In genomic region chr9:132078369-132079356, GRCh38 we compare ENCODE assay signal across 8 cellular contexts. TPM values are rescaled to one million over a fixed set of nuclear protein-coding genes. Genes with fewer than 3 reads are reported as not detected.
DNase-seq lines count a peak whose midpoint lies in the region; TF ChIP-seq lines count a peak whose summit lies in the region.

No MANE protein-coding gene starts in this region.

- no peak for TF ChIP-seq CTCF in fibroblast of the aortic adventitia (IDR thresholded peaks at IDR 0.05; ENCODE audit: insufficient read depth, low read length)
- no peak for TF ChIP-seq CTCF in osteoblast (IDR thresholded peaks at IDR 0.05; ENCODE audit: extremely low read depth, low read depth, low read length)

- no peaks in the 10 kb centered on the region for H3K9me3 ChIP-seq in osteoblast (ENCODE audit: low read depth, low read length)

- peak overlapping the region; percentile 84 for H3K4me2 ChIP-seq in osteoblast (ENCODE audit: insufficient read depth, low read length)

- H3K27me3 ChIP-seq in osteoblast (ENCODE audit: insufficient read depth, low read length) = no peaks in the 10 kb centered on the region

- peaks cover 22% of the 10 kb centered on the region for H3K36me3 ChIP-seq in osteoblast (ENCODE audit: insufficient read depth, low read length)

- DNase-seq in activated T-cell treated with anti-CD3 and anti-CD28 coated beads for 48 hours (ENCODE audit: low read depth) (peak; percentile 14), activated T-cell treated with anti-CD3 and anti-CD28 coated beads for 4 hours (no peak), NCI-H2081 treated with DMSO at 0.1 percent for 48 hours (lab: John Stamatoyannopoulos, UW) (peak; percentile 45), fibroblast of the aortic adventitia (ENCODE audit: low read depth) (peak; percentile 46), osteoblast (ENCODE audit: insufficient read length, low spot score, missing footprints) (peak; percentile 65), MV-4-11 (lab: John Stamatoyannopoulos, UW) (no peak), NCI-H1048 (lab: John Stamatoyannopoulos, UW) (no peak)
- peak; percentile 58 for DNase-seq in activated CD8-positive, alpha-beta memory T cell treated with anti-CD3 and anti-CD28 coated beads for 24 hours

- H3K27ac ChIP-seq in osteoblast (ENCODE audit: low read depth, low read length) = peak overlapping the region; percentile 89

- peaks cover 5% of the 10 kb centered on the region for H4K20me1 ChIP-seq in osteoblast (ENCODE audit: insufficient read depth, low read length)

- peaks cover 42% of the 10 kb centered on the region for H3K4me1 ChIP-seq in osteoblast (ENCODE audit: insufficient read depth, low read length)

- H2AFZ ChIP-seq in osteoblast (ENCODE audit: low read length) = peak overlapping the region; percentile 94

- H3K79me2 ChIP-seq in osteoblast (ENCODE audit: insufficient read depth, low read length) = peaks cover 54% of the 10 kb centered on the region

- H3K4me3 ChIP-seq in fibroblast of the aortic adventitia (ENCODE audit: low read depth, low read length) (peak overlapping the region; percentile 87), osteoblast (ENCODE audit: insufficient read depth, low read length) (peak overlapping the region; percentile 95)

RNA-seq across cellular contexts. Expression of gene MED27, which starts 1.0 kb away (rescaled TPM):
- 11.9 and 29.4 TPM in 2 replicates for total RNA-seq in fibroblast of the aortic adventitia (ENCODE audit: low replicate concordance)
- 25.7 and 30.9 TPM in 2 replicates for total RNA-seq in osteoblast

Comparison
In these comparisons a context has a peak if more than half of its experiments do, and no peak if none do; other contexts are left out.
1. DNase-seq: peak in activated T-cell treated with anti-CD3 and anti-CD28 coated beads for 48 hours (single experiment), NCI-H2081 treated with DMSO at 0.1 percent for 48 hours (single experiment), activated CD8-positive, alpha-beta memory T cell treated with anti-CD3 and anti-CD28 coated beads for 24 hours (single experiment), fibroblast of the aortic adventitia (single experiment) and osteoblast (single experiment); none in activated T-cell treated with anti-CD3 and anti-CD28 coated beads for 4 hours (single experiment), MV-4-11 (single experiment) and NCI-H1048 (single experiment).